In genomic region chr5:54347221-54347865, GRCh38 we compare ENCODE assay signal across 19 cellular contexts.
"Had no signal": no experiment of that assay in that cellular context is flagged by ENCODE, and none has a peak within 500 bp of the region (broad histone marks: within the 10 kb centered on the region; RNA-seq: fewer than 3 reads in every experiment).

No MANE protein-coding gene starts in this region.

- H3K27ac Mint-ChIP-seq: activated CD4-positive, alpha-beta memory T cell treated with anti-CD3 and anti-CD28 coated beads, Interleukin-2, amount 10 ng/mL, durations not matched to agents 7 days and 5 days; activated naive CD4-positive, alpha-beta T cell treated with anti-CD3 and anti-CD28 coated beads for 36 hours; activated T-cell treated with anti-CD3 and anti-CD28 coated beads, Interleukin-2, amount 50 U/mL, for 24 hours; activated T-helper 2 cell treated with anti-CD3 and anti-CD28 coated beads, Interferon-gamma antibody, Interleukin-2, Interleukin-4, amounts not matched to agents 10 μg/mL and 5 μg/mL and 100 μg/mL, durations not matched to agents 14 hours and 24 hours and 36 hours; brain; nephron progenitor cell had no signal

- DNase-seq: activated CD4-positive, alpha-beta memory T cell treated with anti-CD3 and anti-CD28 coated beads, Interleukin-2, amount 10 ng/mL, durations not matched to agents 7 days and 5 days; activated CD4-positive, alpha-beta T cell treated with anti-CD3 and anti-CD28 coated beads for 48 hours; activated CD4-positive, CD25-positive, alpha-beta regulatory T cell; activated naive CD4-positive, alpha-beta T cell treated with anti-CD3 and anti-CD28 coated beads for 36 hours; activated T-cell treated with anti-CD3 and anti-CD28 coated beads, Interleukin-2, amount 50 U/mL, for 24 hours; anterior cingulate cortex; caudate nucleus; dorsolateral prefrontal cortex; hypothalamus; kidney; left lung; nephron progenitor cell; nucleus accumbens; posterior cingulate gyrus; stimulated activated CD8-positive, alpha-beta memory T cell treated with anti-CD3 and anti-CD28 coated beads, Interleukin-4, amount 100 ng/mL, for 48 hours; stimulated activated naive CD4-positive, alpha-beta T cell had no signal

- H3K4me3 ChIP-seq: dorsolateral prefrontal cortex, left lung had no signal

- H3K27ac ChIP-seq: dorsolateral prefrontal cortex, foreskin keratinocyte, left lung had no signal

- H3K27me3 ChIP-seq: dorsolateral prefrontal cortex, foreskin keratinocyte, left lung had no signal

- H3K27me3 Mint-ChIP-seq: brain had no signal

- FAIRE-seq: kidney had no signal

- H3K36me3 Mint-ChIP-seq: brain had no signal

- H3K4me1 Mint-ChIP-seq: activated CD4-positive, alpha-beta memory T cell treated with anti-CD3 and anti-CD28 coated beads, Interleukin-2, amount 10 ng/mL, durations not matched to agents 7 days and 5 days; brain; nephron progenitor cell had no signal

- H3K4me3 Mint-ChIP-seq: activated CD4-positive, alpha-beta memory T cell treated with anti-CD3 and anti-CD28 coated beads, Interleukin-2, amount 10 ng/mL, durations not matched to agents 7 days and 5 days; activated naive CD4-positive, alpha-beta T cell treated with anti-CD3 and anti-CD28 coated beads for 36 hours; activated T-cell treated with anti-CD3 and anti-CD28 coated beads, Interleukin-2, amount 50 U/mL, for 24 hours; brain; nephron progenitor cell had no signal

- ATAC-seq: foreskin keratinocyte, left lung had no signal

- H3K36me3 ChIP-seq: left lung had no signal

- H3K4me1 ChIP-seq: foreskin keratinocyte, left lung had no signal
